ENCODE assay signal across 9 cellular contexts in genomic region chrX:153438522-153438921, GRCh38. TPM values are rescaled to one million over a fixed set of nuclear protein-coding genes. Genes with fewer than 3 reads are reported as not detected.
A peak's percentile ranks its signal among the peaks of the same experiment; 100 is the strongest.
DNase-seq lines count a peak whose midpoint lies in the region; ATAC-seq, FAIRE-seq and TF ChIP-seq lines count a peak whose summit lies in the region.
"Had no signal": no experiment of that assay in that cellular context is flagged by ENCODE, and none has a peak within 500 bp of the region (broad histone marks: within the 10 kb centered on the region; RNA-seq: fewer than 3 reads in every experiment).

No MANE protein-coding gene starts in this region.

- POLR2A ChIA-PET in K562 (lab: Yijun Ruan, JAX), result interaction anchor here (0.8 kb wide), 1 partner anchor 31 kb away, joined by 3 read pairs; no protein-coding TSS in a partner anchor

- in situ Hi-C loops in K562 (cut with MboI), result no loop called here

- FAIRE-seq in K562 (lab: Jason Lieb, UNC), result peak; percentile 61

- ATAC-seq in K562, result peak; percentile 78
- ATAC-seq in HG02623 (IDR thresholded peaks at IDR 0.05; ENCODE audit: unreplicated experiment), result no peak

- TF ChIP-seq EP300 in K562 (IDR thresholded peaks at IDR 0.05; ENCODE audit: low read length), result no peak

- H3K4me3 Mint-ChIP-seq in osteocyte (ENCODE audit: unreplicated experiment), result no peak overlapping the region

- H3K9me3 Mint-ChIP-seq in osteocyte (ENCODE audit: unreplicated experiment), result no peaks in the 10 kb centered on the region

- peak; percentile 52 for DNase-seq in DMS53 (lab: John Stamatoyannopoulos, UW)
- DNase-seq in DMS53 treated with DMSO at 0.1 percent for 48 hours (lab: John Stamatoyannopoulos, UW; ENCODE audit: unreplicated experiment), result no peak
- DNase-seq in M059J (ENCODE audit: low read depth), result peak; percentile 37
- peak in 1 of 4 experiments; percentile 52 for DNase-seq in K562 (ENCODE audit: extremely low read depth in 1 of 4, low spot score in 3 of 4)
- DNase-seq in osteocyte (ENCODE audit: extremely low spot score, unreplicated experiment), result no peak
- no peak for DNase-seq in 8988T
- DNase-seq in GM20000 (ENCODE audit: low spot score), result no peak
- DNase-seq: activated naive CD4-positive, alpha-beta T cell treated with anti-CD3 and anti-CD28 coated beads, Interleukin-2, amount 50 U/mL, for 16 hours had no signal

- no peaks in the 10 kb centered on the region for H3K9me3 ChIP-seq in K562 (replicated peaks; ENCODE audit: control insufficient read depth, insufficient read depth, low read depth, low read length)

- TF ChIP-seq CTCF in K562 (IDR thresholded peaks at IDR 0.05 in 2 of 3, conservative IDR thresholded peaks at IDR 0.05 in 1 of 3; ENCODE audit: insufficient read depth in 2 of 3, low read depth in 1 of 3, low read length in 3 of 3) (peak; percentile 49 to 58 (median 49)), osteocyte (IDR thresholded peaks at IDR 0.05) (peak; percentile 51), GM20000 (IDR thresholded peaks at IDR 0.05; ENCODE audit: extremely low read depth, missing control alignments) (no peak)

- no peaks in the 10 kb centered on the region for H3K36me3 ChIP-seq in K562 (ENCODE audit: control insufficient read depth, insufficient read depth, low read length)

- peak; percentile 54 to 78 for TF ChIP-seq RAD21 in K562 (CRISPR knock-in tag; conservative IDR thresholded peaks at IDR 0.05 in 1 of 2, IDR thresholded peaks at IDR 0.05 in 1 of 2)

- H3K27ac Mint-ChIP-seq in osteocyte (ENCODE audit: unreplicated experiment), result no peak overlapping the region

- H3K36me3 Mint-ChIP-seq in osteocyte (ENCODE audit: unreplicated experiment), result no peaks in the 10 kb centered on the region

- peaks cover 7 to 20% of the 10 kb centered on the region in 2 experiments; a peak in 4 of 5 replicates for H3K27me3 ChIP-seq in K562 (ENCODE audit: control insufficient read depth in 2 of 2, insufficient read depth in 2 of 2, low read length in 2 of 2)

- H3K27me3 Mint-ChIP-seq in osteocyte (ENCODE audit: unreplicated experiment), result peaks cover 2% of the 10 kb centered on the region

- intact Hi-C loops in K562 (cut with micrococcal nuclease), result loop anchor here (5.0 to 10.0 kb wide), 2 partner anchors 36 to 404 kb away; partner anchors contain the start of gene PNMA6E

- CTCF ChIA-PET in K562 (lab: Yijun Ruan, JAX; ENCODE audit: low intra/inter-chr PET ratio), result interaction anchor here (0.6 to 1.6 kb wide), 3 partner anchors 39 to 406 kb away, joined by 3 to 10 read pairs (median 7); no protein-coding TSS in a partner anchor

- H3K27ac ChIP-seq in K562 (ENCODE audit: extremely low read depth, low read depth, low read length), result no peak overlapping the region

- no TSS peak for BruUV-seq in K562 (replicated peaks; lab: Mats Ljungman, UMichigan)

- H2AFZ ChIP-seq in K562 (ENCODE audit: low read depth, low read length), result no peak overlapping the region

- no peak for TF ChIP-seq POLR2A in K562 (conservative IDR thresholded peaks at IDR 0.05)

- H3K4me3 ChIP-seq in K562, result no peak overlapping the region

- 5% methylated on average over 8 of the region's 8 CpGs for WGBS in K562 (ENCODE audit: insufficient coverage, low coverage, missing lambda C conversion rate)

- no peaks in the 10 kb centered on the region for H4K20me1 ChIP-seq in K562 (replicated peaks; ENCODE audit: control insufficient read depth, insufficient read depth, low read length)

- H3K4me1 Mint-ChIP-seq in osteocyte (ENCODE audit: unreplicated experiment), result no peaks in the 10 kb centered on the region

- H3K4me2 ChIP-seq in K562 (ENCODE audit: insufficient read depth, low read length), result no peak overlapping the region

- no peaks in the 10 kb centered on the region for H3K9me1 ChIP-seq in K562 (ENCODE audit: control insufficient read depth, insufficient read depth, low read length)

- H3K79me2 ChIP-seq in K562 (ENCODE audit: control insufficient read depth, insufficient read depth, low read length), result no peaks in the 10 kb centered on the region

- H3K9ac ChIP-seq in K562 (ENCODE audit: insufficient read depth in 1 of 2, low read depth in 2 of 2, low read length in 2 of 2), result no peak overlapping the region

- peaks cover 0 to 6% of the 10 kb centered on the region in 2 experiments; a peak in 2 of 5 replicates for H3K4me1 ChIP-seq in K562 (replicated peaks in 1 of 2; ENCODE audit: control insufficient read depth in 2 of 2, insufficient read depth in 2 of 2, low read length in 2 of 2)

RNA-seq across cellular contexts. Expression of gene TREX2, which starts 7.3 kb away (rescaled TPM):
- 1.6 TPM in 1 of 2 replicates, not detected in the other for total RNA-seq in M059J (2014; rRNA removed; shearing (Covaris generic))
- 1.8 and 5.1 TPM in 2 replicates for total RNA-seq in K562 (2011; cell fraction: chromatin; rRNA removed; ENCODE audit: low replicate concordance)
- 8.7 and 11.6 TPM in 2 replicates for total RNA-seq in K562 (2011; cell fraction: nucleolus; rRNA removed)
- total RNA-seq in K562 (2011; cell fraction: nucleoplasm; rRNA removed), result 1.1 and 2.8 TPM in 2 replicates
- 1.5 and 3.0 TPM in 2 replicates for total RNA-seq in K562 (2014; rRNA removed)
- 0.11 and 0.13 TPM in 2 replicates for total RNA-seq in K562 (2014; rRNA removed; fragmentation: Illumina TruSeq; extraction: Trizol)
- 0.33 and 0.49 TPM in 2 replicates for total RNA-seq in K562 (2015; rRNA removed; fragmentation: Illumina TruSeq; extraction: Trizol)
- 0.51 and 0.82 TPM in 2 replicates for total RNA-seq in K562 (2021)
- polyA plus RNA-seq in K562 (2011; rRNA removed), result 0.07 and 0.22 TPM in 2 replicates
- polyA plus RNA-seq in K562 (2011; cell fraction: cytosol; rRNA removed), result 0.21 and 1.0 TPM in 2 replicates
- polyA plus RNA-seq in K562 (2011; cell fraction: nucleus; rRNA removed), result 1.9 and 3.9 TPM in 2 replicates
- 0.30 and 0.60 TPM in 2 replicates for polyA plus RNA-seq in K562 (2012)
- polyA plus RNA-seq in K562 (2014; fragmentation: Illumina TruSeq; extraction: Trizol), result 0.10 and 0.21 TPM in 2 replicates
- not detected for polyA plus RNA-seq in K562 (2014; fragmentation: Nextera tagmentation; extraction: Ambion mirVana)
- 0.70 and 0.82 TPM in 2 replicates for polyA plus RNA-seq in K562 (2014; rRNA removed)
- polyA minus RNA-seq in K562 (2011; rRNA and poly(A)+ RNA removed), result 0.11 TPM in 1 of 2 replicates, not detected in the other
- 1.4 TPM in 1 of 2 replicates, not detected in the other for polyA minus RNA-seq in K562 (2011; cell fraction: cytosol; rRNA and poly(A)+ RNA removed)
- 2.6 and 5.4 TPM in 2 replicates for polyA minus RNA-seq in K562 (2011; cell fraction: nucleus; rRNA and poly(A)+ RNA removed)
- total RNA-seq in osteocyte, result 2.5 TPM in 2 replicates

RNA-seq across cellular contexts. Expression of gene ZFP92, which starts 27.2 kb away (rescaled TPM):
- not detected in 2 replicates for total RNA-seq in M059J (2014; rRNA removed; shearing (Covaris generic))
- total RNA-seq in K562 (2011; cell fraction: chromatin; rRNA removed; ENCODE audit: low replicate concordance), result 3.0 and 4.1 TPM in 2 replicates
- 2.5 and 2.8 TPM in 2 replicates for total RNA-seq in K562 (2011; cell fraction: nucleolus; rRNA removed)
- 2.9 and 3.5 TPM in 2 replicates for total RNA-seq in K562 (2011; cell fraction: nucleoplasm; rRNA removed)
- total RNA-seq in K562 (2014; rRNA removed) (2.0 and 2.9 TPM in 2 replicates), K562 (2014; rRNA removed; fragmentation: Illumina TruSeq; extraction: Trizol) (1.5 and 1.8 TPM in 2 replicates), K562 (2015; rRNA removed; fragmentation: Illumina TruSeq; extraction: Trizol) (2.6 and 2.7 TPM in 2 replicates), K562 (2021) (3.3 and 3.5 TPM in 2 replicates), osteocyte (0.05 TPM in 2 replicates)
- polyA plus RNA-seq in K562 (2011; rRNA removed) (0.98 and 1.2 TPM in 2 replicates), K562 (2014; fragmentation: Illumina TruSeq; extraction: Trizol) (2.1 and 2.4 TPM in 2 replicates), K562 (2014; fragmentation: Nextera tagmentation; extraction: Ambion mirVana) (under 1 TPM; 0.32 to 0.34 TPM), K562 (2014; rRNA removed) (1.3 and 1.9 TPM in 2 replicates)
- polyA plus RNA-seq in K562 (2011; cell fraction: cytosol; rRNA removed), result 1.0 and 1.2 TPM in 2 replicates
- polyA plus RNA-seq in K562 (2011; cell fraction: nucleus; rRNA removed), result 2.0 and 3.1 TPM in 2 replicates
- 2.7 and 3.3 TPM in 2 replicates for polyA plus RNA-seq in K562 (2012)
- polyA minus RNA-seq in K562 (2011; rRNA and poly(A)+ RNA removed), result 1.4 TPM in 2 replicates
- 1.5 and 1.6 TPM in 2 replicates for polyA minus RNA-seq in K562 (2011; cell fraction: cytosol; rRNA and poly(A)+ RNA removed)
- polyA minus RNA-seq in K562 (2011; cell fraction: nucleus; rRNA and poly(A)+ RNA removed), result 0.94 and 1.7 TPM in 2 replicates

RNA-seq across cellular contexts. Expression of gene HAUS7, which starts 31.9 kb away (rescaled TPM):
- total RNA-seq in M059J (2014; rRNA removed; shearing (Covaris generic)), result 76.0 and 85.3 TPM in 2 replicates
- total RNA-seq in K562 (2011; cell fraction: chromatin; rRNA removed; ENCODE audit: low replicate concordance), result 44.0 and 101 TPM in 2 replicates
- total RNA-seq in K562 (2011; cell fraction: nucleolus; rRNA removed), result 58.2 and 63.4 TPM in 2 replicates
- 58.6 and 62.3 TPM in 2 replicates for total RNA-seq in K562 (2011; cell fraction: nucleoplasm; rRNA removed)
- total RNA-seq in K562 (2014; rRNA removed), result 64.7 and 64.8 TPM in 2 replicates
- 38.5 and 48.6 TPM in 2 replicates for total RNA-seq in K562 (2014; rRNA removed; fragmentation: Illumina TruSeq; extraction: Trizol)
- total RNA-seq in K562 (2015; rRNA removed; fragmentation: Illumina TruSeq; extraction: Trizol), result 48.8 and 51.0 TPM in 2 replicates
- 94.0 and 94.9 TPM in 2 replicates for total RNA-seq in K562 (2021)
- 38.0 and 44.3 TPM in 2 replicates for polyA plus RNA-seq in K562 (2011; rRNA removed)
- polyA plus RNA-seq in K562 (2011; cell fraction: cytosol; rRNA removed), result 72.4 and 100 TPM in 2 replicates
- 177 and 204 TPM in 2 replicates for polyA plus RNA-seq in K562 (2011; cell fraction: nucleus; rRNA removed)
- polyA plus RNA-seq in K562 (2012), result 58.0 and 101 TPM in 2 replicates
- polyA plus RNA-seq in K562 (2014; fragmentation: Illumina TruSeq; extraction: Trizol), result 49.7 and 56.9 TPM in 2 replicates
- 10 to 100 TPM in 1 of 2 experiments, 1 to 10 TPM in 1; 10.0 to 26.1 TPM for polyA plus RNA-seq in K562 (2014; fragmentation: Nextera tagmentation; extraction: Ambion mirVana)
- 70.4 and 75.6 TPM in 2 replicates for polyA plus RNA-seq in K562 (2014; rRNA removed)
- 31.5 and 39.4 TPM in 2 replicates for polyA minus RNA-seq in K562 (2011; rRNA and poly(A)+ RNA removed)
- polyA minus RNA-seq in K562 (2011; cell fraction: cytosol; rRNA and poly(A)+ RNA removed), result 32.0 and 34.9 TPM in 2 replicates
- 41.2 and 50.9 TPM in 2 replicates for polyA minus RNA-seq in K562 (2011; cell fraction: nucleus; rRNA and poly(A)+ RNA removed)
- total RNA-seq in osteocyte, result 55.7 and 60.3 TPM in 2 replicates

RNA-seq across cellular contexts. Expression of gene PNMA6E, which starts 37.4 kb away (rescaled TPM):
- total RNA-seq in M059J (2014; rRNA removed; shearing (Covaris generic)), result not detected in 2 replicates
- not detected in 2 replicates for total RNA-seq in K562 (2011; cell fraction: chromatin; rRNA removed; ENCODE audit: low replicate concordance)
- not detected in 2 replicates for total RNA-seq in K562 (2011; cell fraction: nucleolus; rRNA removed)
- total RNA-seq in K562 (2011; cell fraction: nucleoplasm; rRNA removed), result not detected in 2 replicates
- not detected in 2 replicates for total RNA-seq in K562 (2014; rRNA removed)
- not detected in 2 replicates for total RNA-seq in K562 (2014; rRNA removed; fragmentation: Illumina TruSeq; extraction: Trizol)
- total RNA-seq in K562 (2015; rRNA removed; fragmentation: Illumina TruSeq; extraction: Trizol), result not detected in 2 replicates
- not detected in 2 replicates for total RNA-seq in K562 (2021)
- polyA plus RNA-seq in K562 (2011; rRNA removed), result not detected in 2 replicates
- not detected in 2 replicates for polyA plus RNA-seq in K562 (2011; cell fraction: cytosol; rRNA removed)
- not detected in 2 replicates for polyA plus RNA-seq in K562 (2011; cell fraction: nucleus; rRNA removed)
- not detected in 2 replicates for polyA plus RNA-seq in K562 (2012)
- not detected in 2 replicates for polyA plus RNA-seq in K562 (2014; fragmentation: Illumina TruSeq; extraction: Trizol)
- polyA plus RNA-seq in K562 (2014; fragmentation: Nextera tagmentation; extraction: Ambion mirVana), result not detected
- 0.03 TPM in 1 of 2 replicates, not detected in the other for polyA plus RNA-seq in K562 (2014; rRNA removed)
- not detected in 2 replicates for polyA minus RNA-seq in K562 (2011; rRNA and poly(A)+ RNA removed)
- polyA minus RNA-seq in K562 (2011; cell fraction: cytosol; rRNA and poly(A)+ RNA removed), result not detected in 2 replicates
- not detected in 2 replicates for polyA minus RNA-seq in K562 (2011; cell fraction: nucleus; rRNA and poly(A)+ RNA removed)
- total RNA-seq in osteocyte, result not detected in 2 replicates

RNA-seq across cellular contexts. Expression of gene BGN, which starts 56.3 kb away (rescaled TPM):
- total RNA-seq in M059J (2014; rRNA removed; shearing (Covaris generic)), result 53.3 TPM in 2 replicates
- total RNA-seq in K562 (2011; cell fraction: chromatin; rRNA removed; ENCODE audit: low replicate concordance), result not detected in 2 replicates
- total RNA-seq in K562 (2011; cell fraction: nucleolus; rRNA removed), result not detected in 2 replicates
- total RNA-seq in K562 (2011; cell fraction: nucleoplasm; rRNA removed), result not detected in 2 replicates
- total RNA-seq in K562 (2014; rRNA removed), result not detected in 2 replicates
- not detected in 2 replicates for total RNA-seq in K562 (2014; rRNA removed; fragmentation: Illumina TruSeq; extraction: Trizol)
- total RNA-seq in K562 (2015; rRNA removed; fragmentation: Illumina TruSeq; extraction: Trizol), result not detected in 2 replicates
- 0.11 TPM in 2 replicates for total RNA-seq in K562 (2021)
- not detected in 2 replicates for polyA plus RNA-seq in K562 (2011; rRNA removed)
- 0.04 and 0.06 TPM in 2 replicates for polyA plus RNA-seq in K562 (2011; cell fraction: cytosol; rRNA removed)
- not detected in 2 replicates for polyA plus RNA-seq in K562 (2011; cell fraction: nucleus; rRNA removed)
- not detected in 2 replicates for polyA plus RNA-seq in K562 (2012)
- not detected in 2 replicates for polyA plus RNA-seq in K562 (2014; fragmentation: Illumina TruSeq; extraction: Trizol)
- polyA plus RNA-seq in K562 (2014; fragmentation: Nextera tagmentation; extraction: Ambion mirVana), result not detected
- polyA plus RNA-seq in K562 (2014; rRNA removed), result not detected in 2 replicates
- not detected in 2 replicates for polyA minus RNA-seq in K562 (2011; rRNA and poly(A)+ RNA removed)
- not detected in 2 replicates for polyA minus RNA-seq in K562 (2011; cell fraction: cytosol; rRNA and poly(A)+ RNA removed)
- not detected in 2 replicates for polyA minus RNA-seq in K562 (2011; cell fraction: nucleus; rRNA and poly(A)+ RNA removed)
- 1,581 and 1,633 TPM in 2 replicates for total RNA-seq in osteocyte

Comparison
In these comparisons a context has a peak if more than half of its experiments do, and no peak if none do; other contexts are left out.
1. DNase-seq: peak in DMS53 (single experiment) and M059J (single experiment); none in DMS53 treated with DMSO at 0.1 percent for 48 hours (single experiment), osteocyte (single experiment), 8988T (single experiment) and GM20000 (single experiment).